ENCODE assay signal across 9 cellular contexts in genomic region chr1:15760520-15761211, GRCh38. TPM values are rescaled to one million over a fixed set of nuclear protein-coding genes. Genes with fewer than 3 reads are reported as not detected.
DNase-seq lines count a peak whose midpoint lies in the region; ATAC-seq, FAIRE-seq and TF ChIP-seq lines count a peak whose summit lies in the region.
"Had no signal": no experiment of that assay in that cellular context is flagged by ENCODE, and none has a peak within 500 bp of the region (broad histone marks: within the 10 kb centered on the region; RNA-seq: fewer than 3 reads in every experiment).

No MANE protein-coding gene starts in this region.

- TF ChIP-seq CTCF in breast epithelium (IDR thresholded peaks at IDR 0.05) = no peak
- no peak for TF ChIP-seq CTCF in MM.1S (IDR thresholded peaks at IDR 0.05; ENCODE audit: low read length)

- no peak overlapping the region for H3K9ac ChIP-seq in MM.1S (ENCODE audit: low read length)

- H3K4me3 ChIP-seq in breast epithelium (peak overlapping the region in 2 of 3 donors; percentile 23 to 96), MM.1S (ENCODE audit: low read length) (no peak overlapping the region)
- no peak overlapping the region for H3K4me3 ChIP-seq in effector memory CD4-positive, alpha-beta T cell (ENCODE audit: insufficient read depth, low read depth, low read length, poor library complexity, severe bottlenecking)

- no peaks in the 10 kb centered on the region for H3K79me2 ChIP-seq in MM.1S (ENCODE audit: low read length)

- H3F3A ChIP-seq in MM.1S (ENCODE audit: insufficient read depth, low read length) = no peaks in the 10 kb centered on the region

- H3K36me3 ChIP-seq in breast epithelium (no peaks in the 10 kb centered on the region), MM.1S (replicated peaks; ENCODE audit: insufficient read depth, low read length) (no peaks in the 10 kb centered on the region)
- H3K36me3 ChIP-seq in effector memory CD4-positive, alpha-beta T cell (ENCODE audit: control insufficient read depth, insufficient read depth, low read length) = no peaks in the 10 kb centered on the region

- H3K27me3 ChIP-seq in breast epithelium (no peaks in the 10 kb centered on the region), MM.1S (replicated peaks; ENCODE audit: insufficient read depth, low read length) (peaks cover 53% of the 10 kb centered on the region)
- H3K27me3 ChIP-seq in effector memory CD4-positive, alpha-beta T cell (replicated peaks; ENCODE audit: control insufficient read depth, insufficient read depth, low read length, poor library complexity, severe bottlenecking) = peaks cover 14% of the 10 kb centered on the region

- H3K27ac ChIP-seq in breast epithelium = peak overlapping the region; percentile 80 to 93
- no peak overlapping the region for H3K27ac ChIP-seq in MM.1S (ENCODE audit: low read length)
- H3K27ac ChIP-seq in effector memory CD4-positive, alpha-beta T cell (ENCODE audit: insufficient read depth, low read length, poor library complexity, severe bottlenecking) = no peak overlapping the region

- DNase-seq in HCEC 1CT = peak; percentile 51
- DNase-seq in breast epithelium (ENCODE audit: low spot score in 2 of 2) = no peak
- peak; percentile 41 for DNase-seq in iris pigment epithelial cell (ENCODE audit: low read depth)
- DNase-seq in smooth muscle cell of the brain vasculature (ENCODE audit: low read depth, low spot score) = peak; percentile 84
- no peak for DNase-seq in GM19239 (ENCODE audit: insufficient read length, low spot score)
- DNase-seq in MM.1S = no peak
- DNase-seq in effector memory CD4-positive, alpha-beta T cell = no peak
- DNase-seq: activated CD8-positive, alpha-beta memory T cell treated with anti-CD3 and anti-CD28 coated beads for 24 hours had no signal

- no peaks in the 10 kb centered on the region for H3K9me2 ChIP-seq in MM.1S (replicated peaks; ENCODE audit: insufficient read depth, low read length)

- no peak for TF ChIP-seq POLR2A in breast epithelium (IDR thresholded peaks at IDR 0.05)

- no peaks in the 10 kb centered on the region for H4K20me1 ChIP-seq in MM.1S (ENCODE audit: insufficient read depth, low read length)

- H3K4me2 ChIP-seq in MM.1S (ENCODE audit: low read depth, low read length) = no peak overlapping the region

- intact Hi-C loops in breast epithelium (cut with DNase I; ENCODE audit: low total_unique reads) = no loop called here

- H2AFZ ChIP-seq in MM.1S (ENCODE audit: low read length) = no peak overlapping the region

- H3K4me1 ChIP-seq in breast epithelium = peaks cover 5 to 22% of the 10 kb centered on the region in 2 donors
- H3K4me1 ChIP-seq in MM.1S (ENCODE audit: low read length) = no peaks in the 10 kb centered on the region
- H3K4me1 ChIP-seq in effector memory CD4-positive, alpha-beta T cell (ENCODE audit: control insufficient read depth, insufficient read depth, low read length, poor library complexity, severe bottlenecking) = peaks cover 14% of the 10 kb centered on the region

- H3K9me3 ChIP-seq in breast epithelium (no peaks in the 10 kb centered on the region), MM.1S (replicated peaks; ENCODE audit: insufficient read depth, low read length) (no peaks in the 10 kb centered on the region)
- H3K9me3 ChIP-seq in effector memory CD4-positive, alpha-beta T cell (ENCODE audit: control insufficient read depth, low read length) = no peaks in the 10 kb centered on the region

- FAIRE-seq in GM19239 (lab: Jason Lieb, UNC) = no peak

- ATAC-seq in GM18867 (IDR thresholded peaks at IDR 0.05; ENCODE audit: unreplicated experiment) = no peak

RNA-seq across cellular contexts. Expression of gene FBLIM1, which starts 2.1 kb away (rescaled TPM):
- 10 to 100 TPM; 17.4 to 73.4 (median 42.6) TPM for total RNA-seq in breast epithelium

RNA-seq across cellular contexts. Expression of gene TMEM82, which starts 18.4 kb away (rescaled TPM):
- not detected for total RNA-seq in breast epithelium

RNA-seq across cellular contexts. Expression of gene SLC25A34, which starts 24.6 kb away (rescaled TPM):
- total RNA-seq in breast epithelium = 1 to 10 TPM; 1.0 to 1.8 (median 1.3) TPM

RNA-seq across cellular contexts. Expression of gene UQCRHL, which starts 46.8 kb away (rescaled TPM):
- total RNA-seq in breast epithelium = 1 to 10 TPM in 2 of 3 donors, under 1 TPM in 1; 0.66 to 1.4 (median 1.2) TPM

Comparison
In these comparisons a context has a peak if more than half of its experiments do, and no peak if none do; other contexts are left out.
1. DNase-seq: peak in HCEC 1CT (single experiment), iris pigment epithelial cell (single experiment) and smooth muscle cell of the brain vasculature (single experiment); none in breast epithelium (0 of 2), GM19239 (single experiment), MM.1S (single experiment) and effector memory CD4-positive, alpha-beta T cell (0 of 3).
2. H3K27ac ChIP-seq: peak in breast epithelium (2 of 2); none in MM.1S (single experiment) and effector memory CD4-positive, alpha-beta T cell (single experiment).
3. H3K4me3 ChIP-seq: peak in breast epithelium (2 of 3); none in MM.1S (single experiment) and effector memory CD4-positive, alpha-beta T cell (single experiment).